8 cellular contexts compared by ENCODE assay signal in the genomic region with DNA sequence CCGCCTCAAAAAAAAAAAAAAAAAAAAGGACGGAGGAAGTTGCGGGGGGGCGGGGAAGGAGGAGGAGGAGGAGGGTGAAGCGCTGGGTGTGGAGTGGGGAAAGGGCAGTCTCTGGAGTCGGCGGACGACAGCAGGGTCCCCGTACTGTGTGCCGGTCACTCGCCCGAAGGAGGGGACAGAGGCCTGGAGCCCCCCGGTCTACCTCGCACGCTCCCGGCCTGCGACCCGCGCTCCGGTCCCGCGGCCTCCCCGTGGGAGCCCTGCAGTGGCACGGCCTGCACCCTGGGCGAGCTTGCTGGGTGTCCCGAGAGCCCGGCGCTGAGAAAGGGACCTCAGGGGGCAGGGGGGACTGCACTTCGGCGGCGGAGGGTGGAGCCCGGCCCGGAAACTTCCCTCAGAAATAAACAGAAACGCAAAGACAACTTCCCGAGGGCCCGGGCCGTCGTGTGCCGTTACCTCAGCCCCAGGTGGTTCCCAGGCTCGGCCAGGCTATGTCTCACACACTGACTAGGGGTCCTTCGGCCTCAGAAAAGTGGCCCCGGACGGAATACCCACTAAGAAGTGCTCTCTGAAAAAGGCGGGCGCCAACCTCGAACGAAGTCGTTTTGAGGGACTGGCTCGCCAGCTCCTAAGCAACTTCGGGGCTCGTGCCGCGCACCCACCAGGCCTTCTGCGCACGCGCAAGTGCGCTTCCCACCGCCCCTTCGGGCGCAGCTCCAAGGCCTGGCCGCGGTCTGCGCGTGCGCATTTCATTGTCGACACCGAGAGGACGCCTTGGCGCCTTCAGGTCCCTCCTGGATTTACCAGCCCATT. TPM values are rescaled to one million over a fixed set of nuclear protein-coding genes. Genes with fewer than 3 reads are reported as not detected.
DNase-seq lines count a peak whose midpoint lies in the region; ATAC-seq, FAIRE-seq and TF ChIP-seq lines count a peak whose summit lies in the region.

A gene with protein sequence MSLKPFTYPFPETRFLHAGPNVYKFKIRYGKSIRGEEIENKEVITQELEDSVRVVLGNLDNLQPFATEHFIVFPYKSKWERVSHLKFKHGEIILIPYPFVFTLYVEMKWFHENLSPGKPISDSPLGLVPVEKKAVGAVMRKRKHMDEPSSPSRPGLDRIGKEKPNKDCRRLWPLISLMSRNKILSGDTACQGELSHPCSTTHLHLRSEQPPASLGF (minus strand): TSS at position 688 of the 813 bp plus-strand sequence. CDS start 12,703 bp downstream, outside the sequence.

- DNase-seq in GM06990 (ENCODE audit: extremely low read depth, insufficient read length) (peak; percentile 79), mammary epithelial cell (no peak), keratinocyte (ENCODE audit: low read depth, low spot score) (no peak), cortex of kidney (lab: John Stamatoyannopoulos, UW) (no peak)
- peak; percentile 76 to 88 for DNase-seq in stimulated activated CD4-positive, alpha-beta T cell treated with anti-CD3 and anti-CD28 coated beads, Interleukin-15, amount 100 ng/mL, for 1 hour (ENCODE audit: low read depth in 1 of 2, low spot score in 1 of 2)

- in situ Hi-C loops in mammary epithelial cell (cut with MboI; ENCODE audit: low sequenced_read_pairs in 2 of 2): no loop called here

- H3K9ac ChIP-seq in mammary epithelial cell (ENCODE audit: insufficient read depth, low read length) (no peak within 1 kb of the TSS), keratinocyte (ENCODE audit: control insufficient read depth, extremely low read depth, insufficient read depth, low read length) (no peak within 1 kb of the TSS)

- intact Hi-C loops in mammary epithelial cell (cut with micrococcal nuclease): loop anchor here (2.0 kb wide), 1 partner anchor 25 kb away; a partner anchor contains a TSS

- H2AFZ ChIP-seq in mammary epithelial cell (ENCODE audit: low read depth, low read length) (peak within 1 kb of the TSS; percentile 41), keratinocyte (ENCODE audit: control insufficient read depth, low read length) (peak within 1 kb of the TSS; percentile 6)

- H3K79me2 ChIP-seq in mammary epithelial cell (ENCODE audit: insufficient read depth, low read length) (no peaks in the 10 kb centered on the region), keratinocyte (ENCODE audit: control insufficient read depth, insufficient read depth, low read length) (no peaks in the 10 kb centered on the region)

- dilution Hi-C loops in mammary epithelial cell (cut with HindIII; ENCODE audit: low sequenced_read_pairs) (loop anchor here (5.0 kb wide), 2 partner anchors 39 to 46 kb away; no protein-coding TSS in a partner anchor), keratinocyte (cut with MboI; ENCODE audit: extremely low pct_ligation_motif_present, low sequenced_read_pairs) (no loop called here)

- H4K20me1 ChIP-seq in mammary epithelial cell (ENCODE audit: insufficient read depth, low read length) (no peaks in the 10 kb centered on the region), keratinocyte (ENCODE audit: control insufficient read depth, extremely low read depth, insufficient read depth, low read length) (no peaks in the 10 kb centered on the region)

- CTCF ChIA-PET in mammary epithelial cell (lab: Charles Lee; ENCODE audit: low non-redundant PET): no interaction called here

- no peak for TF ChIP-seq CTCF in GM06990 (IDR thresholded peaks at IDR 0.05; ENCODE audit: insufficient read depth, low read length, poor library complexity, severe bottlenecking)
- TF ChIP-seq CTCF in mammary epithelial cell (conservative IDR thresholded peaks at IDR 0.05 in 1 of 2, IDR thresholded peaks at IDR 0.05 in 1 of 2; ENCODE audit: extremely low read depth in 1 of 2, insufficient read depth in 1 of 2, low read depth in 1 of 2, low read length in 2 of 2): no peak
- TF ChIP-seq CTCF in keratinocyte (optimal IDR thresholded peaks at IDR 0.05 in 1 of 3, IDR thresholded peaks at IDR 0.05 in 1 of 3, conservative IDR thresholded peaks at IDR 0.05 in 1 of 3; ENCODE audit: extremely low read depth in 1 of 3, insufficient read depth in 2 of 3, low read length in 3 of 3): no peak

- H3K4me1 ChIP-seq in mammary epithelial cell (ENCODE audit: insufficient read depth, low read length): peaks cover 20% of the 10 kb centered on the region
- peaks cover 22% of the 10 kb centered on the region for H3K4me1 ChIP-seq in keratinocyte (ENCODE audit: control insufficient read depth, extremely low read depth, insufficient read depth, low read length)

- H3K4me2 ChIP-seq in mammary epithelial cell (ENCODE audit: insufficient read depth, low read depth, low read length): no peak within 1 kb of the TSS
- no peak within 1 kb of the TSS for H3K4me2 ChIP-seq in keratinocyte (ENCODE audit: control insufficient read depth, extremely low read depth, insufficient read depth, low read depth, low read length)

- no peaks in the 10 kb centered on the region for H3K9me1 ChIP-seq in keratinocyte (ENCODE audit: control insufficient read depth, extremely low read depth, insufficient read depth, low read length)

- peak within 1 kb of the TSS; percentile 36 for H3K27ac ChIP-seq in mammary epithelial cell (ENCODE audit: insufficient read depth, low read depth, low read length)
- peak within 1 kb of the TSS; percentile 54 for H3K27ac ChIP-seq in keratinocyte (ENCODE audit: control insufficient read depth, insufficient read depth, low read length)

- no peak for FAIRE-seq in keratinocyte (lab: Jason Lieb, UNC)

- H3K27me3 ChIP-seq in GM06990 (replicated peaks; ENCODE audit: control insufficient read depth, insufficient read depth, low read length) (no peaks in the 10 kb centered on the region), mammary epithelial cell (ENCODE audit: insufficient read depth, low read length) (no peaks in the 10 kb centered on the region), keratinocyte (ENCODE audit: control insufficient read depth, extremely low read depth, insufficient read depth, low read length) (no peaks in the 10 kb centered on the region)

- BruUV-seq in mammary epithelial cell (replicated peaks; lab: Mats Ljungman, UMichigan): no TSS peak

- H3K9me3 ChIP-seq in mammary epithelial cell (replicated peaks; ENCODE audit: insufficient read depth, low read length) (no peaks in the 10 kb centered on the region), keratinocyte (ENCODE audit: control insufficient read depth, low read depth, low read length) (no peaks in the 10 kb centered on the region)

- WGBS in mammary epithelial cell (ENCODE audit: low coverage, missing lambda C conversion rate): 18% methylated on average over 21 of the region's 69 CpGs

- H3K36me3 ChIP-seq in GM06990 (ENCODE audit: control insufficient read depth, insufficient read depth, low read length): no peaks in the 10 kb centered on the region
- H3K36me3 ChIP-seq in mammary epithelial cell (ENCODE audit: insufficient read depth, low read length): no peaks in the 10 kb centered on the region
- H3K36me3 ChIP-seq in keratinocyte (ENCODE audit: control insufficient read depth in 2 of 2, extremely low read depth in 1 of 2, insufficient read depth in 2 of 2, low read length in 2 of 2): no peaks in the 10 kb centered on the region

- H3K4me3 ChIP-seq in GM06990 (replicated peaks; ENCODE audit: low read depth, low read length): no peak within 1 kb of the TSS
- no peak within 1 kb of the TSS for H3K4me3 ChIP-seq in mammary epithelial cell (replicated peaks in 1 of 3; ENCODE audit: insufficient read depth in 1 of 3, low read depth in 2 of 3, low read length in 3 of 3)
- H3K4me3 ChIP-seq in keratinocyte (ENCODE audit: control insufficient read depth in 2 of 3, extremely low read depth in 1 of 3, insufficient read depth in 2 of 3, low read depth in 1 of 3, low read length in 3 of 3): no peak within 1 kb of the TSS

- ATAC-seq in activated CD4-positive, CD25-positive, alpha-beta regulatory T cell treated with anti-CD3 and anti-CD28 coated beads, Interleukin-2, amount 50 U/mL, for 24 hours: peak; percentile 66 to 73
- no peak for ATAC-seq in GM21825 (IDR thresholded peaks at IDR 0.05; ENCODE audit: unreplicated experiment)
- no peak for ATAC-seq in GM18502 (IDR thresholded peaks at IDR 0.05; ENCODE audit: poor library complexity, unreplicated experiment)

RNA-seq across cellular contexts. Expression of the gene that starts here (rescaled TPM):
- not detected for total RNA-seq in mammary epithelial cell
- not detected for polyA plus RNA-seq in mammary epithelial cell
- polyA minus RNA-seq in mammary epithelial cell: not detected
- polyA plus RNA-seq in keratinocyte: 0.09 TPM in 1 of 3 replicates, not detected in the others
- polyA plus RNA-seq in keratinocyte (2011; ENCODE audit: low read depth): not detected
- not detected in 2 replicates for polyA plus RNA-seq in keratinocyte (2011; cell fraction: cytosol; rRNA removed)
- polyA plus RNA-seq in keratinocyte (2011; cell fraction: nucleus; rRNA removed): not detected in 2 replicates
- 0.17 TPM in 1 of 2 replicates, not detected in the other for polyA plus RNA-seq in keratinocyte (2012; ENCODE audit: low replicate concordance)
- not detected in 3 replicates for polyA minus RNA-seq in keratinocyte
- not detected for polyA minus RNA-seq in keratinocyte (2011; cell fraction: cytosol; rRNA and poly(A)+ RNA removed)
- not detected in 2 replicates for polyA minus RNA-seq in keratinocyte (2011; cell fraction: nucleus; rRNA and poly(A)+ RNA removed)

Comparison
In these comparisons a context has a peak if more than half of its experiments do, and no peak if none do; other contexts are left out.
1. DNase-seq: peak in GM06990 (single experiment) and stimulated activated CD4-positive, alpha-beta T cell treated with anti-CD3 and anti-CD28 coated beads, Interleukin-15, amount 100 ng/mL, for 1 hour (2 of 2); none in mammary epithelial cell (single experiment), keratinocyte (single experiment) and cortex of kidney (single experiment).
2. ATAC-seq: peak in activated CD4-positive, CD25-positive, alpha-beta regulatory T cell treated with anti-CD3 and anti-CD28 coated beads, Interleukin-2, amount 50 U/mL, for 24 hours (2 of 2); none in GM21825 (single experiment) and GM18502 (single experiment).